12 cellular contexts compared by ENCODE assay signal in the genomic region with DNA sequence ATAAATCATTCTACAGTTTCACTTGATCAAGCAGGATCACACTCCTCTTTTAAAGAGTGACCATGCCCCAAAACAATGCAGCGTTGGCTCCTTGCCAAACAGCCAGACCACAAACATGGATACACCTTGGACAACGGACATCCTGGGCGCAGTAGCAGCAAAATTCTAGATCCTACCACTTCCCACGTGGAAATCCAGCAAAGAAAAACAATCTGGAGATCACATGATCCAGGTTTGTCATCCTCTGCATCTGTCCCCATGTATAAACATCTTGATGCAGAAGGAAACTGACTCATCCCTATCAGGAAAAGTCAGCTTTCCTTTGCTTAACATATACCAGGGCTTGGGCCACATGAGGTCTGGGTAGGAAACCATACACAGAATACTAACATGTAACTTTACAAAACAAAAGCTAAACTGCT. TPM values are rescaled to one million over a fixed set of nuclear protein-coding genes. Genes with fewer than 3 reads are reported as not detected.
DNase-seq lines count a peak whose midpoint lies in the region; ATAC-seq and TF ChIP-seq lines count a peak whose summit lies in the region.
"Had no signal": no experiment of that assay in that cellular context is flagged by ENCODE, and none has a peak within 500 bp of the region (broad histone marks: within the 10 kb centered on the region; RNA-seq: fewer than 3 reads in every experiment).

No MANE protein-coding gene starts in this region.

- peaks cover 0 to 1% (median 0%) of the 10 kb centered on the region in 3 donors for H3K27me3 Mint-ChIP-seq in immature natural killer cell (ENCODE audit: low read depth in 3 of 3)
- H3K27me3 Mint-ChIP-seq: T-helper 17 cell had no signal

- no peaks in the 10 kb centered on the region for H3K9me3 ChIP-seq in RWPE2 (ENCODE audit: severe bottlenecking)
- H3K9me3 ChIP-seq in osteoblast (ENCODE audit: low read depth, low read length): no peaks in the 10 kb centered on the region
- H3K9me3 ChIP-seq in prostate gland: no peaks in the 10 kb centered on the region
- H3K9me3 ChIP-seq: ovary had no signal

- H3K4me1 ChIP-seq in RWPE2 (ENCODE audit: insufficient read depth, poor library complexity, severe bottlenecking) (no peaks in the 10 kb centered on the region), osteoblast (ENCODE audit: insufficient read depth, low read length) (peaks cover 19% of the 10 kb centered on the region), prostate gland (replicated peaks) (no peaks in the 10 kb centered on the region)

- intact Hi-C loops in prostate gland (cut with DNase I): no loop called here

- no peaks in the 10 kb centered on the region for H3K9me3 Mint-ChIP-seq in immature natural killer cell

- no peak for TF ChIP-seq CTCF in RWPE2 (IDR thresholded peaks at IDR 0.05; ENCODE audit: poor library complexity, severe bottlenecking)
- TF ChIP-seq CTCF in osteoblast (IDR thresholded peaks at IDR 0.05; ENCODE audit: extremely low read depth, low read depth, low read length): no peak
- TF ChIP-seq CTCF in prostate gland (IDR thresholded peaks at IDR 0.05): no peak

- no peaks in the 10 kb centered on the region for H3K36me3 Mint-ChIP-seq in immature natural killer cell

- no peaks in the 10 kb centered on the region for H3K79me2 ChIP-seq in osteoblast (ENCODE audit: insufficient read depth, low read length)

- H2AFZ ChIP-seq in osteoblast (ENCODE audit: low read length): peak overlapping the region; percentile 11

- H3K36me3 ChIP-seq in RWPE2 (ENCODE audit: low read depth): no peaks in the 10 kb centered on the region
- H3K36me3 ChIP-seq in osteoblast (ENCODE audit: insufficient read depth, low read length): no peaks in the 10 kb centered on the region
- H3K36me3 ChIP-seq in prostate gland: no peaks in the 10 kb centered on the region
- H3K36me3 ChIP-seq: ovary had no signal

- no peak overlapping the region for H3K4me3 Mint-ChIP-seq in immature natural killer cell
- H3K4me3 Mint-ChIP-seq: T-helper 17 cell had no signal

- no peak for TF ChIP-seq POLR2A in prostate gland (IDR thresholded peaks at IDR 0.05)

- H3K4me2 ChIP-seq in osteoblast (ENCODE audit: insufficient read depth, low read length): peak overlapping the region; percentile 43
- H3K4me2 ChIP-seq: KMS-11 had no signal

- ATAC-seq in RWPE2 (ENCODE audit: low read depth) (peak; percentile 76), GM21576 (IDR thresholded peaks at IDR 0.05; ENCODE audit: unreplicated experiment) (no peak)
- ATAC-seq: T-helper 17 cell had no signal

- H3K27me3 ChIP-seq in RWPE2 (ENCODE audit: insufficient read depth, poor library complexity, severe bottlenecking) (no peaks in the 10 kb centered on the region), osteoblast (ENCODE audit: insufficient read depth, low read length) (no peaks in the 10 kb centered on the region), prostate gland (replicated peaks; ENCODE audit: insufficient read depth) (no peaks in the 10 kb centered on the region)
- H3K27me3 ChIP-seq: ovary had no signal

- H3K27ac ChIP-seq in RWPE2 (ENCODE audit: poor library complexity, severe bottlenecking): no peak overlapping the region
- H3K27ac ChIP-seq in osteoblast (ENCODE audit: low read depth, low read length): peak overlapping the region; percentile 56
- H3K27ac ChIP-seq in prostate gland: no peak overlapping the region
- H3K27ac ChIP-seq: KMS-11, ovary had no signal

- 65% methylated on average over 4 of the region's 4 CpGs for WGBS in prostate gland

- H3K4me1 Mint-ChIP-seq in immature natural killer cell: peaks cover 5 to 19% of the 10 kb centered on the region in 2 donors
- H3K4me1 Mint-ChIP-seq: T-helper 17 cell had no signal

- no peak overlapping the region for H3K27ac Mint-ChIP-seq in immature natural killer cell
- H3K27ac Mint-ChIP-seq: T-helper 17 cell had no signal

- no peaks in the 10 kb centered on the region for H4K20me1 ChIP-seq in osteoblast (ENCODE audit: insufficient read depth, low read length)

- no peak overlapping the region for H3K4me3 ChIP-seq in RWPE2 (ENCODE audit: severe bottlenecking)
- H3K4me3 ChIP-seq in osteoblast (ENCODE audit: insufficient read depth, low read length): no peak overlapping the region
- H3K4me3 ChIP-seq in prostate gland: no peak overlapping the region
- H3K4me3 ChIP-seq: ovary had no signal

- DNase-seq in Daoy (ENCODE audit: low read depth) (peak; percentile 86), RWPE2 (ENCODE audit: low spot score) (no peak), fibroblast of gingiva (ENCODE audit: low read depth) (peak; percentile 83), osteoblast (ENCODE audit: insufficient read length, low spot score, missing footprints) (peak; percentile 72), immature natural killer cell (no peak), prostate gland (ENCODE audit: low spot score) (no peak), NCI-H226 (no peak)
- DNase-seq: central memory CD4-positive, alpha-beta T cell; T-helper 17 cell had no signal

RNA-seq across cellular contexts. Expression of a gene that starts 53.1 kb away (rescaled TPM):
- total RNA-seq in Daoy (2014; rRNA removed; shearing (Covaris generic)): 8.5 and 10.7 TPM in 2 replicates
- total RNA-seq in osteoblast (27.5 and 33.6 TPM in 2 replicates), prostate gland (10 to 100 TPM; 12.7 to 41.5 TPM)
- polyA plus RNA-seq in immature natural killer cell: 1 to 10 TPM in 1 of 3 donors, not detected in 2; 1.8 TPM

Comparison
In these comparisons a context has a peak if more than half of its experiments do, and no peak if none do; other contexts are left out.
1. DNase-seq: peak in Daoy (single experiment), fibroblast of gingiva (single experiment) and osteoblast (single experiment); none in RWPE2 (single experiment), immature natural killer cell (0 of 3), prostate gland (single experiment) and NCI-H226 (single experiment).